In the genomic region with DNA sequence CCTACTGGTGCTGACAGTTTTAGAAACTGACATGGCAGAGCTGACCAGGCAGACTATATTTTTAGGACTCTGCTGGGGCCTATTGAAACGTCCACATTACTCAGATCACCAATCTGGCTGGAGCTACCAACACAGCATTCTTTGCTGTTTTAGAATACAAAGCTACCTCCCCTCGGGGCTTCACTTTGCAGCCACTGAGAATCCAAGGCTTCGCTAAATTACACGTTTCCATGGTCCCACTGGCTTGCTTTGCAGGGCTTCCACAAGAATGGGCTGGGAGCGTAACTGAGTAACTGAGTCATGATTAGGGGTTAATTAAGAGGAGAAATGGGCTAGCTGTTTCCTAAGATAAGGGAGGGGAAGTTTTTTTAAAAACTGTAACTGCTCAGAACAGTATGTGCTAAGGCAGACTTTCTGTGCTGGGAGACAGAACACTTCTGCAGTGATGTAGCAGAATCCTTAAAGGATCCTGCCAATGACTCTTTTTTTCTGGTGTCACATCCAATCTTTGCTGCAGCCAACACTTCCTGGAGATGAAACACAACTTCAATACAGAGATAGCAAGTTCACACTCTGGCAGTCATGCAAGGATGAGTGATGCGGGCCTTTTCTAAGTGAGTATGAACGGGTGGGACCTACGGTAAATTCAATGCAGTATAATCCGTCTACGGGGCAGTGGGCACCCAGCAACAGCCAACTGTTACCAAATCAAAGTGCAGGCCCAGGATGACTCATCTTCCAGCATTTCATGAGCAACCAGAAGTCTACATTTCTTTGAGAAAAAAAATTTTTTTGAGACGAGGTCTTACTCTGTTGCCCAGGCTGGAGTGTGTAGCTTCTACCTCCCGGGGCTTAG, we compare ENCODE assay signal across 8 cellular contexts. TPM values are rescaled to one million over a fixed set of nuclear protein-coding genes. Genes with fewer than 3 reads are reported as not detected.
DNase-seq lines count a peak whose midpoint lies in the region; ATAC-seq and TF ChIP-seq lines count a peak whose summit lies in the region.

No MANE protein-coding gene starts in this region.

- no peaks in the 10 kb centered on the region for H3K27me3 Mint-ChIP-seq in T-helper 2 cell treated with Interferon-gamma antibody and Interleukin-4, amounts not matched to agents 5 μg/mL and 100 μg/mL, for 36 hours (ENCODE audit: low read depth)

- H3K4me3 ChIP-seq in GM12865 (ENCODE audit: low read depth, low read length) = no peak overlapping the region
- H3K4me3 ChIP-seq in RWPE2 (ENCODE audit: severe bottlenecking) = no peak overlapping the region
- H3K4me3 ChIP-seq in skeletal muscle satellite cell (ENCODE audit: low read length) = no peak overlapping the region

- H3K9me3 Mint-ChIP-seq in T-helper 2 cell treated with Interferon-gamma antibody and Interleukin-4, amounts not matched to agents 5 μg/mL and 100 μg/mL, for 36 hours = no peaks in the 10 kb centered on the region

- peak overlapping the region; percentile 6 for H3K9ac ChIP-seq in skeletal muscle satellite cell (ENCODE audit: low read depth, low read length)

- ATAC-seq in RWPE2 (ENCODE audit: low read depth) = peak; percentile 70

- H3K4me3 Mint-ChIP-seq in T-helper 2 cell treated with Interferon-gamma antibody and Interleukin-4, amounts not matched to agents 5 μg/mL and 100 μg/mL, for 36 hours = no peak overlapping the region

- no peaks in the 10 kb centered on the region for H3K36me3 ChIP-seq in RWPE2 (ENCODE audit: low read depth)
- H3K36me3 ChIP-seq in skeletal muscle satellite cell (ENCODE audit: insufficient read depth, low read length) = peaks cover 5% of the 10 kb centered on the region

- H3K27me3 ChIP-seq in RWPE2 (ENCODE audit: insufficient read depth, poor library complexity, severe bottlenecking) (no peaks in the 10 kb centered on the region), skeletal muscle satellite cell (ENCODE audit: control insufficient read depth, insufficient read depth, low read length) (no peaks in the 10 kb centered on the region)

- H3K4me1 ChIP-seq in RWPE2 (ENCODE audit: insufficient read depth, poor library complexity, severe bottlenecking) (no peaks in the 10 kb centered on the region), skeletal muscle satellite cell (ENCODE audit: control insufficient read depth, insufficient read depth, low read length) (peaks cover 21% of the 10 kb centered on the region)

- no peak overlapping the region for H3K27ac ChIP-seq in RWPE2 (ENCODE audit: poor library complexity, severe bottlenecking)

- H3K36me3 Mint-ChIP-seq in T-helper 2 cell treated with Interferon-gamma antibody and Interleukin-4, amounts not matched to agents 5 μg/mL and 100 μg/mL, for 36 hours (ENCODE audit: low read depth) = peaks cover 5% of the 10 kb centered on the region

- H3K4me2 ChIP-seq in skeletal muscle satellite cell (ENCODE audit: low read length) = no peak overlapping the region

- peaks cover 3% of the 10 kb centered on the region for H3K4me1 Mint-ChIP-seq in T-helper 2 cell treated with Interferon-gamma antibody and Interleukin-4, amounts not matched to agents 5 μg/mL and 100 μg/mL, for 36 hours (ENCODE audit: low read depth)

- H3K9me3 ChIP-seq in RWPE2 (ENCODE audit: severe bottlenecking) (no peaks in the 10 kb centered on the region), skeletal muscle satellite cell (replicated peaks; ENCODE audit: low read length) (no peaks in the 10 kb centered on the region)

- TF ChIP-seq CTCF in GM12865 (IDR thresholded peaks at IDR 0.05; ENCODE audit: insufficient read depth, low read depth, low read length, missing control alignments) = no peak
- no peak for TF ChIP-seq CTCF in RWPE2 (IDR thresholded peaks at IDR 0.05; ENCODE audit: poor library complexity, severe bottlenecking)

- DNase-seq in GM12865 (ENCODE audit: low read depth) = peak; percentile 73
- no peak for DNase-seq in RWPE2 (ENCODE audit: low spot score)
- peak; percentile 37 for DNase-seq in germinal center (ENCODE audit: low spot score)
- no peak for DNase-seq in NCI-H526 (lab: John Stamatoyannopoulos, UW)
- DNase-seq in NCI-H1105 (lab: John Stamatoyannopoulos, UW) = no peak
- no peak for DNase-seq in T-helper 2 cell treated with Interferon-gamma antibody and Interleukin-4, amounts not matched to agents 5 μg/mL and 100 μg/mL, for 36 hours (ENCODE audit: low spot score)
- DNase-seq in iPS-NIHi7 (ENCODE audit: extremely low spot score) = no peak

- no peak overlapping the region for H3K27ac Mint-ChIP-seq in T-helper 2 cell treated with Interferon-gamma antibody and Interleukin-4, amounts not matched to agents 5 μg/mL and 100 μg/mL, for 36 hours

RNA-seq across cellular contexts. Expression of a gene that starts 21.5 kb away (rescaled TPM):
- total RNA-seq in skeletal muscle satellite cell (2012; rRNA removed) = 286 and 452 TPM in 2 replicates

RNA-seq across cellular contexts. Expression of a gene that starts 56.5 kb away (rescaled TPM):
- total RNA-seq in skeletal muscle satellite cell (2012; rRNA removed) = 42.8 and 50.0 TPM in 2 replicates

Comparison
In these comparisons a context has a peak if more than half of its experiments do, and no peak if none do; other contexts are left out.
1. DNase-seq: peak in GM12865 (single experiment) and germinal center (single experiment); none in RWPE2 (single experiment), NCI-H526 (0 of 2), NCI-H1105 (single experiment), T-helper 2 cell treated with Interferon-gamma antibody and Interleukin-4, amounts not matched to agents 5 μg/mL and 100 μg/mL, for 36 hours (single experiment) and iPS-NIHi7 (single experiment).